In genomic region chr19:42121666-42122069, GRCh38 we compare ENCODE assay signal across 1 cellular context.
A peak's percentile ranks its signal among the peaks of the same experiment; 100 is the strongest.
TF ChIP-seq lines count a peak whose summit lies in the region.

No MANE protein-coding gene starts in this region.

TF ChIP-seq in SK-N-SH, 30 proteins besides CTCF, POLR2A, EP300 and RAD21:
- TF ChIP-seq, protein P1, sequence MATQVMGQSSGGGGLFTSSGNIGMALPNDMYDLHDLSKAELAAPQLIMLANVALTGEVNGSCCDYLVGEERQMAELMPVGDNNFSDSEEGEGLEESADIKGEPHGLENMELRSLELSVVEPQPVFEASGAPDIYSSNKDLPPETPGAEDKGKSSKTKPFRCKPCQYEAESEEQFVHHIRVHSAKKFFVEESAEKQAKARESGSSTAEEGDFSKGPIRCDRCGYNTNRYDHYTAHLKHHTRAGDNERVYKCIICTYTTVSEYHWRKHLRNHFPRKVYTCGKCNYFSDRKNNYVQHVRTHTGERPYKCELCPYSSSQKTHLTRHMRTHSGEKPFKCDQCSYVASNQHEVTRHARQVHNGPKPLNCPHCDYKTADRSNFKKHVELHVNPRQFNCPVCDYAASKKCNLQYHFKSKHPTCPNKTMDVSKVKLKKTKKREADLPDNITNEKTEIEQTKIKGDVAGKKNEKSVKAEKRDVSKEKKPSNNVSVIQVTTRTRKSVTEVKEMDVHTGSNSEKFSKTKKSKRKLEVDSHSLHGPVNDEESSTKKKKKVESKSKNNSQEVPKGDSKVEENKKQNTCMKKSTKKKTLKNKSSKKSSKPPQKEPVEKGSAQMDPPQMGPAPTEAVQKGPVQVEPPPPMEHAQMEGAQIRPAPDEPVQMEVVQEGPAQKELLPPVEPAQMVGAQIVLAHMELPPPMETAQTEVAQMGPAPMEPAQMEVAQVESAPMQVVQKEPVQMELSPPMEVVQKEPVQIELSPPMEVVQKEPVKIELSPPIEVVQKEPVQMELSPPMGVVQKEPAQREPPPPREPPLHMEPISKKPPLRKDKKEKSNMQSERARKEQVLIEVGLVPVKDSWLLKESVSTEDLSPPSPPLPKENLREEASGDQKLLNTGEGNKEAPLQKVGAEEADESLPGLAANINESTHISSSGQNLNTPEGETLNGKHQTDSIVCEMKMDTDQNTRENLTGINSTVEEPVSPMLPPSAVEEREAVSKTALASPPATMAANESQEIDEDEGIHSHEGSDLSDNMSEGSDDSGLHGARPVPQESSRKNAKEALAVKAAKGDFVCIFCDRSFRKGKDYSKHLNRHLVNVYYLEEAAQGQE (IDR thresholded peaks at IDR 0.05; ENCODE audit: low read depth, low read length) = no peak
- TF ChIP-seq IRF3 (IDR thresholded peaks at IDR 0.05; ENCODE audit: low read depth, low read length) (no peak), TEAD4 (IDR thresholded peaks at IDR 0.05; ENCODE audit: borderline replicate concordance, insufficient read depth) (peak; percentile 75; the same call in 1 of the 2 replicates), FOXJ3 (CRISPR knock-in tag; IDR thresholded peaks at IDR 0.05) (no peak), USF1 (IDR thresholded peaks at IDR 0.05; ENCODE audit: borderline replicate concordance, low read depth) (no peak), CHD2 (IDR thresholded peaks at IDR 0.05; ENCODE audit: low read length, partially characterized antibody) (no peak), YY1 (IDR thresholded peaks at IDR 0.05; ENCODE audit: low read depth) (no peak), GATA2 (CRISPR knock-in tag; IDR thresholded peaks at IDR 0.05) (no peak), RCOR1 (IDR thresholded peaks at IDR 0.05; ENCODE audit: low read length) (no peak), TCF12 (IDR thresholded peaks at IDR 0.05) (peak; percentile 78), ELF1 (IDR thresholded peaks at IDR 0.05) (peak; percentile 44; the same call in 1 of the 2 replicates), RXRA (IDR thresholded peaks at IDR 0.05; ENCODE audit: borderline replicate concordance, low read depth) (0 out of 2 replicates have a peak, but pooled peaks have one; percentile 70), MEF2A (IDR thresholded peaks at IDR 0.05; ENCODE audit: borderline replicate concordance, low read depth) (no peak), NFIC (IDR thresholded peaks at IDR 0.05; ENCODE audit: borderline replicate concordance) (peak; percentile 20; the same call in 1 of the 2 replicates), MXI1 (IDR thresholded peaks at IDR 0.05; ENCODE audit: low read depth, low read length) (no peak), JUND (IDR thresholded peaks at IDR 0.05) (peak; percentile 68), POLR2AphosphoS5 (IDR thresholded peaks at IDR 0.05; ENCODE audit: low read depth, low read length) (peak; percentile 18; the same call in 1 of the 2 replicates), FOSL2 (IDR thresholded peaks at IDR 0.05; ENCODE audit: borderline replicate concordance, low read depth) (peak; percentile 88), ZBTB33 (IDR thresholded peaks at IDR 0.05; ENCODE audit: borderline replicate concordance, low read depth) (peak; percentile 34; the same call in 1 of the 2 replicates), SIN3A (IDR thresholded peaks at IDR 0.05; ENCODE audit: borderline replicate concordance, low read depth, low read length) (no peak), EZH2phosphoT487 (IDR thresholded peaks at IDR 0.05; ENCODE audit: borderline replicate concordance, low read depth) (no peak), NRF1 (IDR thresholded peaks at IDR 0.05; ENCODE audit: low read depth, low read length) (no peak), SMC3 (IDR thresholded peaks at IDR 0.05; ENCODE audit: low read depth, low read length) (no peak), GABPA (IDR thresholded peaks at IDR 0.05; ENCODE audit: low read depth) (peak; percentile 32; the same call in 1 of the 2 replicates), FOXM1 (IDR thresholded peaks at IDR 0.05; ENCODE audit: low read depth) (no peak; the same call in 1 of the 2 replicates), MAX (IDR thresholded peaks at IDR 0.05; ENCODE audit: low read depth) (peak; percentile 49), RFX5 (IDR thresholded peaks at IDR 0.05; ENCODE audit: low read length) (no peak), TAF1 (IDR thresholded peaks at IDR 0.05; ENCODE audit: borderline replicate concordance, low read depth, low read length) (no peak)
- TF ChIP-seq, protein P2, sequence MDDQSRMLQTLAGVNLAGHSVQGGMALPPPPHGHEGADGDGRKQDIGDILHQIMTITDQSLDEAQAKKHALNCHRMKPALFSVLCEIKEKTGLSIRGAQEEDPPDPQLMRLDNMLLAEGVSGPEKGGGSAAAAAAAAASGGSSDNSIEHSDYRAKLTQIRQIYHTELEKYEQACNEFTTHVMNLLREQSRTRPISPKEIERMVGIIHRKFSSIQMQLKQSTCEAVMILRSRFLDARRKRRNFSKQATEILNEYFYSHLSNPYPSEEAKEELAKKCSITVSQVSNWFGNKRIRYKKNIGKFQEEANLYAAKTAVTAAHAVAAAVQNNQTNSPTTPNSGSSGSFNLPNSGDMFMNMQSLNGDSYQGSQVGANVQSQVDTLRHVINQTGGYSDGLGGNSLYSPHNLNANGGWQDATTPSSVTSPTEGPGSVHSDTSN (IDR thresholded peaks at IDR 0.05) = peak; percentile 64
- TF ChIP-seq, protein P3, sequence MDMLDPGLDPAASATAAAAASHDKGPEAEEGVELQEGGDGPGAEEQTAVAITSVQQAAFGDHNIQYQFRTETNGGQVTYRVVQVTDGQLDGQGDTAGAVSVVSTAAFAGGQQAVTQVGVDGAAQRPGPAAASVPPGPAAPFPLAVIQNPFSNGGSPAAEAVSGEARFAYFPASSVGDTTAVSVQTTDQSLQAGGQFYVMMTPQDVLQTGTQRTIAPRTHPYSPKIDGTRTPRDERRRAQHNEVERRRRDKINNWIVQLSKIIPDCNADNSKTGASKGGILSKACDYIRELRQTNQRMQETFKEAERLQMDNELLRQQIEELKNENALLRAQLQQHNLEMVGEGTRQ (IDR thresholded peaks at IDR 0.05; ENCODE audit: borderline replicate concordance, low read depth, low read length) = no peak
